Comparison of ENCODE assay signal across 32 cellular contexts in the genomic region with DNA sequence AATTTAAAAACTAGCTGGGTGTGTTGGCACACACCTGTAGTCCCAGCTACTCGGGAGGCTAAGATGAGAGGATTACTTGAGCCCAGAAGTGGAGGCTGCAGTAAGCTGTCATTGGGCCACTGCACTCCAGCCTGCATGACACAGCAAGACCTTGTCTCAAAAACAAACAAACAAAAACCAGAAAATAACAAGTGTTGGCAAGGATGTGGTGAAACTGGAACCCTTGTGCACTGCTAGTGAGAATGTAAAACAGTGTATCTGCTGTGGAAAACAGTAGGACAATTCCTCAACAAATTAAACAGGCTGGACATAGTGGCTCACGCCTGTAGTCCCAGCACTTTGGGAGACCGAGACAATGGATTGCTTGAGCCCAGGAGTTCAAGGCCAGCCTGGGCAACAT. TPM values are rescaled to one million over a fixed set of nuclear protein-coding genes. Genes with fewer than 3 reads are reported as not detected.
"Had no signal": no experiment of that assay in that cellular context is flagged by ENCODE, and none has a peak within 500 bp of the region (broad histone marks: within the 10 kb centered on the region; RNA-seq: fewer than 3 reads in every experiment).

No MANE protein-coding gene starts in this region.

- H3K9me3 ChIP-seq: ovary, psoas muscle, suprapubic skin, testis, upper lobe of right lung had no signal

- H3K4me3 Mint-ChIP-seq: natural killer cell treated with Interleukin-12 subunit alpha and Interleukin-12 subunit beta and Interleukin-15 and Interleukin-18, amount 100 ng/mL, for 72 hours; nephron progenitor cell; neural progenitor cell; stimulated activated memory B cell treated with anti-CD40 and anti-IgM and Interleukin-4, amounts not matched to agents 10 μg/mL and 1 μg/mL and 100 μg/mL, for 72 hours; stimulated activated naive CD8-positive, alpha-beta T cell treated with anti-CD3 and anti-CD28 coated beads, Interleukin-15, amount 100 ng/mL, for 72 hours had no signal

- H3K9ac ChIP-seq: neural progenitor cell, parathyroid adenoma had no signal

- H3K27me3 ChIP-seq: neural progenitor cell, ovary, spleen, suprapubic skin, testis, tibial artery, transverse colon, upper lobe of right lung, uterus had no signal

- H3K4me3 ChIP-seq: neural progenitor cell, ovary, psoas muscle, skin epidermis, smooth muscle cell, spleen, suprapubic skin, testis, tibial artery, transverse colon, upper lobe of right lung, uterus had no signal

- H3K36me3 ChIP-seq: ovary, uterus had no signal

- H3K4me1 ChIP-seq: parathyroid adenoma, testis, uterus had no signal

- H3K27ac ChIP-seq: neural progenitor cell, ovary, parathyroid adenoma, psoas muscle, skin epidermis, spleen, suprapubic skin, testis, tibial artery, transverse colon, upper lobe of right lung, uterus had no signal

- DNase-seq: naive thymus-derived CD8-positive, alpha-beta T cell; nephron progenitor cell; occipital lobe; ovary; posterior cingulate gyrus; psoas muscle; right cardiac atrium; spleen; stimulated activated CD4-positive, alpha-beta T cell treated with anti-CD3 and anti-CD28 coated beads, Interleukin-12 subunit alpha, Interleukin-12 subunit beta, amount 100 ng/mL, for 4 hours; stimulated activated CD4-positive, alpha-beta T cell treated with anti-CD3 and anti-CD28 coated beads, Interleukin-1b, Interleukin-23, amount 100 ng/mL, for 48 hours; stimulated activated CD4-positive, alpha-beta T cell treated with anti-CD3 and anti-CD28 coated beads, Interleukin-4, amount 100 ng/mL, for 1 hour; stimulated activated CD4-positive, alpha-beta T cell treated with anti-CD3 and anti-CD28 coated beads, Interleukin-4, amount 100 ng/mL, for 4 hours; stimulated activated CD8-positive, alpha-beta memory T cell treated with anti-CD3 and anti-CD28 coated beads, Interleukin-4, amount 100 ng/mL, for 48 hours; stimulated activated naive CD4-positive, alpha-beta T cell; stimulated activated naive CD8-positive, alpha-beta T cell treated with anti-CD3 and anti-CD28 coated beads, Interleukin-15, amount 100 ng/mL, for 72 hours; stimulated activated naive CD8-positive, alpha-beta T cell treated with anti-CD3 and anti-CD28 coated beads, Interleukin-15, Interleukin-2, amounts not matched to agents 100 U/mL and 50 U/mL, for 24 hours; substantia nigra; testis; tibial artery; transverse colon; upper lobe of right lung; uterus had no signal

- H3K27me3 Mint-ChIP-seq: naive thymus-derived CD8-positive, alpha-beta T cell; natural killer cell treated with Interleukin-12 subunit alpha and Interleukin-12 subunit beta and Interleukin-15 and Interleukin-18, amount 100 ng/mL, for 72 hours; progenitor cell of endocrine pancreas; stimulated activated memory B cell treated with anti-CD40 and anti-IgM and Interleukin-4, amounts not matched to agents 10 μg/mL and 1 μg/mL and 100 μg/mL, for 72 hours; stimulated activated naive CD8-positive, alpha-beta T cell treated with anti-CD3 and anti-CD28 coated beads, Interleukin-15, amount 100 ng/mL, for 72 hours; type B pancreatic cell had no signal

- H3K27ac Mint-ChIP-seq: natural killer cell treated with Interleukin-12 subunit alpha and Interleukin-12 subunit beta and Interleukin-15 and Interleukin-18, amount 100 ng/mL, for 72 hours; nephron progenitor cell; neural progenitor cell; progenitor cell of endocrine pancreas; stimulated activated memory B cell treated with anti-CD40 and anti-IgM and Interleukin-4, amounts not matched to agents 10 μg/mL and 1 μg/mL and 100 μg/mL, for 72 hours; stimulated activated naive CD8-positive, alpha-beta T cell treated with anti-CD3 and anti-CD28 coated beads, Interleukin-15, amount 100 ng/mL, for 72 hours; type B pancreatic cell had no signal

- ATAC-seq: naive thymus-derived CD8-positive, alpha-beta T cell; natural killer cell treated with Interleukin-12 subunit alpha and Interleukin-12 subunit beta and Interleukin-15 and Interleukin-18, amount 100 ng/mL, for 72 hours; psoas muscle; right cardiac atrium; sciatic nerve; stimulated activated memory B cell treated with anti-CD40 and anti-IgM and Interleukin-4, amounts not matched to agents 10 μg/mL and 1 μg/mL and 100 μg/mL, for 72 hours; stimulated activated naive CD8-positive, alpha-beta T cell treated with anti-CD3 and anti-CD28 coated beads, Interleukin-15, amount 100 ng/mL, for 72 hours; stimulated activated naive CD8-positive, alpha-beta T cell treated with anti-CD3 and anti-CD28 coated beads, Interleukin-15, Interleukin-2, amounts not matched to agents 100 U/mL and 50 U/mL, for 24 hours; upper lobe of right lung had no signal

- H2AFZ ChIP-seq: neural progenitor cell, parathyroid adenoma had no signal

- H3K4me2 ChIP-seq: neural progenitor cell, smooth muscle cell had no signal

RNA-seq across cellular contexts. Expression of gene GDF5, which starts 29.8 kb away (rescaled TPM):
- total RNA-seq: naive thymus-derived CD8-positive, alpha-beta T cell; natural killer cell treated with Interleukin-12 subunit alpha and Interleukin-12 subunit beta and Interleukin-15 and Interleukin-18, amount 100 ng/mL, for 72 hours; progenitor cell of endocrine pancreas; spleen; suprapubic skin had no signal
- polyA plus RNA-seq: naive thymus-derived CD8-positive, alpha-beta T cell; ovary had no signal
